Comparison of ENCODE assay signal across 8 cellular contexts in the genomic region with DNA sequence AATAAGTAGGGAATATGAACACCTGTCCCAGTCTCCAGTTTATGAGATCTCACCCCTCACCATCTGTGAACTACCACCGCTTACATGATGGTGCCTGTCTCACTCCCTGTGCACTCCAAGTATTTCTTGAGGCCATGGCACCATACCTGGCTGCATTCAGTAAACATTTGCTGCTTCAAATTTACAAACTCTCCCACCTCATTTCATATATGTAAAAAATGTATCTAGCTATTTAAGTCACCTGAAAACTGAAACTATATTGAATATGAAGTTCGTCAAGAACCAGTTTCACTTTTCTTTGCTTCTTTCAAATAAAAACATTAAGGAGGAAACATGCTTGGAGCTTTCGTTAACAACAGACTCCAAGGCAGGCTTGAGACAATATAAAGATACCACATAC.
A peak's percentile ranks its signal among the peaks of the same experiment; 100 is the strongest.
DNase-seq lines count a peak whose midpoint lies in the region; ATAC-seq, FAIRE-seq and TF ChIP-seq lines count a peak whose summit lies in the region.

No MANE protein-coding gene starts in this region.

- peaks cover 21% of the 10 kb centered on the region for H3K4me1 ChIP-seq in CD4-positive, alpha-beta memory T cell (ENCODE audit: insufficient read depth, low read length)
- H3K4me1 ChIP-seq in endothelial cell of umbilical vein (ENCODE audit: control insufficient read depth, extremely low read depth, insufficient read depth, low read length), result no peaks in the 10 kb centered on the region

- H3K9ac ChIP-seq in endothelial cell of umbilical vein (replicated peaks; ENCODE audit: extremely low read depth, insufficient read depth, low read length), result no peak overlapping the region

- H3K4me2 ChIP-seq in endothelial cell of umbilical vein (ENCODE audit: insufficient read depth, low read length), result peak overlapping the region; percentile 45

- H3K79me2 ChIP-seq in endothelial cell of umbilical vein (ENCODE audit: control insufficient read depth, insufficient read depth, low read length), result no peaks in the 10 kb centered on the region

- peak overlapping the region; percentile 44 to 61 for H3K4me3 ChIP-seq in CD4-positive, alpha-beta memory T cell (ENCODE audit: low read length in 2 of 2)
- H3K4me3 ChIP-seq in endothelial cell of umbilical vein (replicated peaks in 1 of 3; ENCODE audit: insufficient read depth in 1 of 3, low read depth in 1 of 3, low read length in 3 of 3), result peak overlapping the region in 1 of 3 experiments; percentile 5

- no peaks in the 10 kb centered on the region for H3K36me3 ChIP-seq in CD4-positive, alpha-beta memory T cell (ENCODE audit: insufficient read depth, low read length)
- no peaks in the 10 kb centered on the region for H3K36me3 ChIP-seq in endothelial cell of umbilical vein (ENCODE audit: control insufficient read depth in 2 of 2, extremely low read depth in 1 of 2, insufficient read depth in 2 of 2, low read length in 2 of 2)

- CTCF ChIA-PET in CD4-positive, alpha-beta memory T cell (lab: Charles Lee; ENCODE audit: partially characterized antibody), result interaction anchor here (1.3 to 1.7 kb wide), 3 partner anchors 16 to 115 kb away, joined by 3 to 9 read pairs (median 4); no protein-coding TSS in a partner anchor
- CTCF ChIA-PET in endothelial cell of umbilical vein (lab: Charles Lee), result interaction anchor here (1.2 to 1.3 kb wide), 2 partner anchors 9 to 16 kb away, joined by 3 to 4 read pairs; no protein-coding TSS in a partner anchor

- FAIRE-seq in endothelial cell of umbilical vein (lab: Jason Lieb, UNC), result no peak

- DNase-seq in CD4-positive, alpha-beta memory T cell, result peak in 4 of 5 donors; percentile 28 to 45 (median 34)
- peak; percentile 33 for DNase-seq in endothelial cell of umbilical vein (ENCODE audit: low read depth, low spot score)
- no peak for DNase-seq in chondrocyte (ENCODE audit: low spot score)
- no peak for DNase-seq in SHP77 treated with DMSO at 0.1 percent for 48 hours (lab: John Stamatoyannopoulos, UW)
- no peak for DNase-seq in DMS114 treated with DMSO at 0.1 percent for 48 hours (lab: John Stamatoyannopoulos, UW; ENCODE audit: unreplicated experiment)
- DNase-seq in osteocyte (ENCODE audit: extremely low spot score, unreplicated experiment), result no peak

- peak overlapping the region; percentile 77 for H3K27ac ChIP-seq in CD4-positive, alpha-beta memory T cell (ENCODE audit: low read depth, low read length)
- no peak overlapping the region for H3K27ac ChIP-seq in endothelial cell of umbilical vein (ENCODE audit: insufficient read depth, low read depth, low read length)

- TF ChIP-seq POLR2A in endothelial cell of umbilical vein (IDR thresholded peaks at IDR 0.05; ENCODE audit: low read depth, low read length), result no peak

- intact Hi-C loops in CD4-positive, alpha-beta memory T cell (cut with micrococcal nuclease), result no loop called here
- intact Hi-C loops in endothelial cell of umbilical vein (cut with micrococcal nuclease), result no loop called here

- ATAC-seq in GM19463 (IDR thresholded peaks at IDR 0.05; ENCODE audit: unreplicated experiment) (peak; percentile 36), HG03565 (IDR thresholded peaks at IDR 0.05; ENCODE audit: unreplicated experiment) (peak; percentile 31)

- no peaks in the 10 kb centered on the region for H3K27me3 ChIP-seq in CD4-positive, alpha-beta memory T cell (ENCODE audit: insufficient read depth, low read length)
- H3K27me3 ChIP-seq in endothelial cell of umbilical vein (ENCODE audit: control insufficient read depth in 2 of 2, insufficient read depth in 2 of 2, low read length in 2 of 2), result no peaks in the 10 kb centered on the region

- peak overlapping the region; percentile 88 to 99 (median 97) for H3K27ac Mint-ChIP-seq in CD4-positive, alpha-beta memory T cell
- H3K27ac Mint-ChIP-seq in chondrocyte (ENCODE audit: unreplicated experiment), result no peak overlapping the region
- H3K27ac Mint-ChIP-seq in osteocyte (ENCODE audit: unreplicated experiment), result no peak overlapping the region

- peaks cover 0 to 4% (median 0%) of the 10 kb centered on the region in 8 donors for H3K9me3 Mint-ChIP-seq in CD4-positive, alpha-beta memory T cell
- peaks cover 4% of the 10 kb centered on the region for H3K9me3 Mint-ChIP-seq in chondrocyte (ENCODE audit: low read depth)
- H3K9me3 Mint-ChIP-seq in osteocyte (ENCODE audit: unreplicated experiment), result peaks cover 8% of the 10 kb centered on the region

- H3K4me1 Mint-ChIP-seq in CD4-positive, alpha-beta memory T cell, result peaks cover 37 to 42% (median 39%) of the 10 kb centered on the region in 4 donors
- H3K4me1 Mint-ChIP-seq in chondrocyte (ENCODE audit: low read depth), result peaks cover 14% of the 10 kb centered on the region
- peaks cover 6% of the 10 kb centered on the region for H3K4me1 Mint-ChIP-seq in osteocyte (ENCODE audit: unreplicated experiment)

- peaks cover 10 to 16% of the 10 kb centered on the region in 2 donors for H3K36me3 Mint-ChIP-seq in CD4-positive, alpha-beta memory T cell
- H3K36me3 Mint-ChIP-seq in chondrocyte (ENCODE audit: low read depth) (no peaks in the 10 kb centered on the region), osteocyte (ENCODE audit: unreplicated experiment) (no peaks in the 10 kb centered on the region)

- no peak for TF ChIP-seq CTCF in endothelial cell of umbilical vein (IDR thresholded peaks at IDR 0.05; ENCODE audit: extremely low read depth in 1 of 2, insufficient read depth in 1 of 2, low read depth in 1 of 2, low read length in 2 of 2)
- no peak for TF ChIP-seq CTCF in chondrocyte (IDR thresholded peaks at IDR 0.05)
- no peak for TF ChIP-seq CTCF in osteocyte (IDR thresholded peaks at IDR 0.05)

- no peaks in the 10 kb centered on the region for H3K9me3 ChIP-seq in CD4-positive, alpha-beta memory T cell (ENCODE audit: control insufficient read depth in 1 of 2, low read length in 2 of 2)
- no peaks in the 10 kb centered on the region for H3K9me3 ChIP-seq in endothelial cell of umbilical vein (replicated peaks; ENCODE audit: control insufficient read depth, insufficient read depth, low read length)

- H4K20me1 ChIP-seq in endothelial cell of umbilical vein (replicated peaks; ENCODE audit: control insufficient read depth, extremely low read depth, insufficient read depth, low read length), result no peaks in the 10 kb centered on the region

- dilution Hi-C loops in endothelial cell of umbilical vein (cut with MboI; ENCODE audit: extremely low pct_ligation_motif_present, low sequenced_read_pairs), result no loop called here

- no peaks in the 10 kb centered on the region for H3K9me1 ChIP-seq in endothelial cell of umbilical vein (replicated peaks; ENCODE audit: control insufficient read depth, extremely low read depth, insufficient read depth, low read length)

- POLR2A ChIA-PET in CD4-positive, alpha-beta memory T cell (lab: Charles Lee; ENCODE audit: partially characterized antibody), result interaction anchor here (0.6 to 3.1 kb wide), 4 partner anchors 14 to 92 kb away, joined by 3 to 27 read pairs (median 4); a partner anchor contains a TSS
- POLR2A ChIA-PET in endothelial cell of umbilical vein (lab: Charles Lee), result no interaction called here

- no peak overlapping the region for H2AFZ ChIP-seq in endothelial cell of umbilical vein (ENCODE audit: low read depth, low read length)

- no TSS peak for BruUV-seq in endothelial cell of umbilical vein (replicated peaks; lab: Mats Ljungman, UMichigan)

- H3K27me3 Mint-ChIP-seq in CD4-positive, alpha-beta memory T cell, result no peaks in the 10 kb centered on the region
- H3K27me3 Mint-ChIP-seq in chondrocyte (ENCODE audit: low read depth), result no peaks in the 10 kb centered on the region
- H3K27me3 Mint-ChIP-seq in osteocyte (ENCODE audit: unreplicated experiment), result no peaks in the 10 kb centered on the region

- peak overlapping the region; percentile 86 to 99 (median 94) for H3K4me3 Mint-ChIP-seq in CD4-positive, alpha-beta memory T cell
- H3K4me3 Mint-ChIP-seq in chondrocyte (ENCODE audit: unreplicated experiment) (no peak overlapping the region), osteocyte (ENCODE audit: unreplicated experiment) (no peak overlapping the region)

TF ChIP-seq in endothelial cell of umbilical vein, 7 proteins besides CTCF, POLR2A, EP300 and RAD21:
- TF ChIP-seq JUN (IDR thresholded peaks at IDR 0.05; ENCODE audit: borderline replicate concordance, insufficient read depth, insufficient read length, low read depth) (no peak), FOS (IDR thresholded peaks at IDR 0.05; ENCODE audit: borderline replicate concordance, insufficient read depth, low read length) (no peak), GATA2 (IDR thresholded peaks at IDR 0.05; ENCODE audit: insufficient read depth, insufficient read length, low read depth, low read length) (no peak), EZH2 (IDR thresholded peaks at IDR 0.05; ENCODE audit: borderline replicate concordance, low read depth, low read length, severe bottlenecking) (no peak), POLR2AphosphoS5 (IDR thresholded peaks at IDR 0.05; ENCODE audit: insufficient read depth, low read depth, low read length) (no peak), MYC (IDR thresholded peaks at IDR 0.05; ENCODE audit: low read depth, low read length) (no peak)
- TF ChIP-seq, protein P1, sequence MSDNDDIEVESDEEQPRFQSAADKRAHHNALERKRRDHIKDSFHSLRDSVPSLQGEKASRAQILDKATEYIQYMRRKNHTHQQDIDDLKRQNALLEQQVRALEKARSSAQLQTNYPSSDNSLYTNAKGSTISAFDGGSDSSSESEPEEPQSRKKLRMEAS (IDR thresholded peaks at IDR 0.05; ENCODE audit: insufficient read depth, insufficient read length), result no peak

Comparison
In these comparisons a context has a peak if more than half of its experiments do, and no peak if none do; other contexts are left out.
1. DNase-seq: peak in CD4-positive, alpha-beta memory T cell (4 of 5) and endothelial cell of umbilical vein (single experiment); none in chondrocyte (single experiment), SHP77 treated with DMSO at 0.1 percent for 48 hours (single experiment), DMS114 treated with DMSO at 0.1 percent for 48 hours (single experiment) and osteocyte (single experiment).
2. H3K27ac Mint-ChIP-seq: peak in CD4-positive, alpha-beta memory T cell (7 of 7); none in chondrocyte (single experiment) and osteocyte (single experiment).
3. H3K4me3 Mint-ChIP-seq: peak in CD4-positive, alpha-beta memory T cell (8 of 8); none in chondrocyte (single experiment) and osteocyte (single experiment).